Comparison of ENCODE assay signal across 11 cellular contexts in the genomic region with DNA sequence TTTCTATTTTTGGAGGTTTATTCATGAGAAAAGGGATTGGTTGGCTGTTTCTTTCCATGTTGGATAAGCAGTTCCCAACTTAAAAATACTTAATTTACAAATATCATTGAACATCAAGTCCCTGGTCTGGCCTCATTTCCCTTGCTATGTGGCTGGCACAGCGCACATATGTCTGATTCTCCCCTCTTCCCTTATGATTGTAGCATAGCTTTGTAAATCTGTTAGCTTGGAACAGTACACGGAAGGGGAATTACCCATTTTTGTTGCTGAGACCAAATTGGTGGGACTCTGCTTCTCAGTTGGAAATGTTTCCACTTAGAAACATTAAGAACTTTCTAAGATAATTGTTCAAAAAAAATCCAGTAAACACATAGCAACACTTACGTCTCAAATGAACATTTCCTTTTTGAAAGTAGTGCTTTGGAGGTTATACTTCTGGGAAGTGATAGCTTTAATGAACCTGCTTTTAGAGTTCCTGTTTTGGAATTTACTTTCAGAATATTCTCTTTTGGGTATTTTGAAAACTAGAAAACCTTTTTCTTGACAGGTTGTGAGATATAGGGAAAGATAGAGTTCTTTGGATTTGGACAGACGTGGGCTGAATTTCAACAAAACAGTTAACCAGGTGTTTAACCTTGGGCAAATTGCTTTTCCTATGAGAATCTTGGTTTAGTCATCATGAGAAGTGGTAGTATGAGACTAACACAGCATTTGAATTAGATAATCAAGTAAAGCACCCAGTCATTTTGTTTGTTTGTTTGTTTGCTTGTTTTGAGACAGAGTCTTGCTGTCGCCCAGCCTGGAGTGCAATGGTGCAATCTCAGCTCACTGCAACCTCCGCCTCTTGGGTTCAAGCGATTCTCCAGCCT. TPM values are rescaled to one million over a fixed set of nuclear protein-coding genes. Genes with fewer than 3 reads are reported as not detected.
DNase-seq lines count a peak whose midpoint lies in the region; ATAC-seq and TF ChIP-seq lines count a peak whose summit lies in the region.
"Had no signal": no experiment of that assay in that cellular context is flagged by ENCODE, and none has a peak within 500 bp of the region (broad histone marks: within the 10 kb centered on the region; RNA-seq: fewer than 3 reads in every experiment).

No MANE protein-coding gene starts in this region.

- CTCF ChIA-PET in activated naive CD4-positive, alpha-beta T cell treated with anti-CD3 and anti-CD28 coated beads for 36 hours (lab: Charles Lee) = interaction anchor here (0.6 to 1.3 kb wide), 3 partner anchors 47 to 969 kb away, joined by 3 to 4 read pairs (median 3); partner anchors contain the start of gene STIM2

- peak; percentile 51 for ATAC-seq in HG03432 (IDR thresholded peaks at IDR 0.05; ENCODE audit: unreplicated experiment)
- no peak for ATAC-seq in stimulated activated memory B cell treated with anti-CD40 and anti-IgM and Interleukin-4, amounts not matched to agents 10 μg/mL and 1 μg/mL and 100 μg/mL, for 72 hours
- no peak for ATAC-seq in GM21825 (IDR thresholded peaks at IDR 0.05; ENCODE audit: unreplicated experiment)

- H3K27me3 ChIP-seq in dorsolateral prefrontal cortex = no peaks in the 10 kb centered on the region
- H3K27me3 ChIP-seq: esophagus muscularis mucosa, uterus had no signal

- peak overlapping the region in 14 of 59 donors; percentile 1 to 29 (median 14) for H3K4me3 ChIP-seq in dorsolateral prefrontal cortex
- H3K4me3 ChIP-seq: esophagus muscularis mucosa, uterus had no signal

- H3K36me3 Mint-ChIP-seq in activated naive CD4-positive, alpha-beta T cell treated with anti-CD3 and anti-CD28 coated beads for 36 hours (ENCODE audit: low read depth) = peaks cover 2% of the 10 kb centered on the region
- H3K36me3 Mint-ChIP-seq in stimulated activated memory B cell treated with anti-CD40 and anti-IgM and Interleukin-4, amounts not matched to agents 10 μg/mL and 1 μg/mL and 100 μg/mL, for 72 hours = peaks cover 6% of the 10 kb centered on the region

- H3K27ac ChIP-seq in dorsolateral prefrontal cortex = peak overlapping the region in 31 of 59 donors; percentile 0 to 76 (median 46)
- H3K27ac ChIP-seq: esophagus muscularis mucosa had no signal

- H3K27ac Mint-ChIP-seq in activated naive CD4-positive, alpha-beta T cell treated with anti-CD3 and anti-CD28 coated beads for 36 hours = peak overlapping the region; percentile 74
- peak overlapping the region; percentile 37 for H3K27ac Mint-ChIP-seq in stimulated activated memory B cell treated with anti-CD40 and anti-IgM and Interleukin-4, amounts not matched to agents 10 μg/mL and 1 μg/mL and 100 μg/mL, for 72 hours

- H3K9me3 Mint-ChIP-seq in activated naive CD4-positive, alpha-beta T cell treated with anti-CD3 and anti-CD28 coated beads for 36 hours = no peaks in the 10 kb centered on the region
- H3K9me3 Mint-ChIP-seq in stimulated activated memory B cell treated with anti-CD40 and anti-IgM and Interleukin-4, amounts not matched to agents 10 μg/mL and 1 μg/mL and 100 μg/mL, for 72 hours = no peaks in the 10 kb centered on the region

- no peaks in the 10 kb centered on the region for H3K27me3 Mint-ChIP-seq in activated naive CD4-positive, alpha-beta T cell treated with anti-CD3 and anti-CD28 coated beads for 36 hours (ENCODE audit: low read depth)
- H3K27me3 Mint-ChIP-seq in stimulated activated memory B cell treated with anti-CD40 and anti-IgM and Interleukin-4, amounts not matched to agents 10 μg/mL and 1 μg/mL and 100 μg/mL, for 72 hours = no peaks in the 10 kb centered on the region

- TF ChIP-seq CTCF in dorsolateral prefrontal cortex (IDR thresholded peaks at IDR 0.05 in 54 of 56, conservative IDR thresholded peaks at IDR 0.05 in 2 of 56; ENCODE audit: low read depth in 1 of 56, partially characterized antibody in 56 of 56) = no peak

- H3K4me3 Mint-ChIP-seq in activated naive CD4-positive, alpha-beta T cell treated with anti-CD3 and anti-CD28 coated beads for 36 hours = peak overlapping the region; percentile 8
- H3K4me3 Mint-ChIP-seq in stimulated activated memory B cell treated with anti-CD40 and anti-IgM and Interleukin-4, amounts not matched to agents 10 μg/mL and 1 μg/mL and 100 μg/mL, for 72 hours = no peak overlapping the region

- H3K4me1 Mint-ChIP-seq in activated naive CD4-positive, alpha-beta T cell treated with anti-CD3 and anti-CD28 coated beads for 36 hours (ENCODE audit: low read depth) = peaks cover 73% of the 10 kb centered on the region
- peaks cover 70% of the 10 kb centered on the region for H3K4me1 Mint-ChIP-seq in stimulated activated memory B cell treated with anti-CD40 and anti-IgM and Interleukin-4, amounts not matched to agents 10 μg/mL and 1 μg/mL and 100 μg/mL, for 72 hours

- intact Hi-C loops in activated naive CD4-positive, alpha-beta T cell treated with anti-CD3 and anti-CD28 coated beads for 36 hours (cut with micrococcal nuclease) = loop anchor here (1.0 kb wide), 5 partner anchors 22 to 95 kb away; partner anchors contain the start of gene STIM2
- intact Hi-C loops in dorsolateral prefrontal cortex (cut with DNase I) = no loop called here

- DNase-seq in activated naive CD4-positive, alpha-beta T cell treated with anti-CD3 and anti-CD28 coated beads for 36 hours = peak; percentile 23
- DNase-seq in activated naive CD4-positive, alpha-beta T cell (lab: John Stamatoyannopoulos, UW) = no peak
- DNase-seq in dorsolateral prefrontal cortex = no peak
- no peak for DNase-seq in NCI-H1105 (lab: John Stamatoyannopoulos, UW)
- no peak for DNase-seq in HPDE6-E6E7 (ENCODE audit: extremely low spot score)
- DNase-seq: NCI-H510A, uterus had no signal

RNA-seq across cellular contexts. Expression of gene STIM2, which starts 47.3 kb away (rescaled TPM):
- 10 to 100 TPM; 40.5 to 43.1 TPM for total RNA-seq in activated naive CD4-positive, alpha-beta T cell treated with anti-CD3 and anti-CD28 coated beads for 36 hours
- total RNA-seq in dorsolateral prefrontal cortex = 10 to 100 TPM; 29.4 to 57.1 (median 40.5) TPM
